In the genomic region with DNA sequence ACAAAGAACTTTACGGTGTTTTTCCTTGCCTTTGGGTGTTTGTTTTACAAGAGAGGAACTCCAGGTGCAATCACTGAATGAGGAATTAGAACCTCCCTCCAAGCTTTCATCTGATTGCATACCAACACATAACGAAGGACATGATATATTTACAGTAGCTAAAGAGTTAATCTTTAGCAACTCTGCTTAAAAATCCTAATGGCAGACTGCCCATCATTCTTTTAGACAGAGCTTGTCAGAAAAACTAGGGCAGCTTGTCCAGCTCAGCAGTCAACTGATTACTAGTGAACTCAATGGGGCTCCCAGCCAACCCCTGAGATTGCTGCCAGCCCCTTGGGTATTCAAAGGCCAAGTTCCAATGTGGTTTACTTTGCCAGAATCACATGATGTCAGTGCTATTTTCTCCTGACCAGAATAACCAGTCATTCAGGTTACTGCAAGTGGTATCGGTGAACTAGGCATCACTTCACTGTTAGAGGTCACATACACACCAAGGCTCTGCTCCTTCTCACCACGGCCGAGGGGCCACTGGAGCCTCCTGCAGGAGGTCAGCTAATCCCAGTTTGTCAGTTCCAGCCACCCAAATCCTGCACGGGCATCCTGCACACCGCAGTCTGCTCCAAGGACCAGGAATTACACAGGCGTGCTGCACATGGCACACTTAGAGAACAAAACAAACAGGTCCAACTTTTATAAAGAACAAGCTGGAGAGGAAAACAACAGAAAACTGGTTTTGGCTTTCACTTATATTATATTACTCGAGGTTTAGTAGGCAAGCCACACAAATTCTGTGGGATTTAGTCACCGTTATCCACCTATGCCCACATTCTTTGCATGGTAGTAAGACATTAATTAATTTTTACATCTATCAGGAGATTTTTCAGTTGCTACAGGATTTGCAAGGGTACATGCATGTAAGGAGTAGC, we compare ENCODE assay signal across 8 cellular contexts.
DNase-seq lines count a peak whose midpoint lies in the region; ATAC-seq, FAIRE-seq and TF ChIP-seq lines count a peak whose summit lies in the region.

No MANE protein-coding gene starts in this region.

- H3K4me3 ChIP-seq in fibroblast of the aortic adventitia (ENCODE audit: low read depth, low read length) (peak overlapping the region; percentile 45), osteoblast (ENCODE audit: insufficient read depth, low read length) (peak overlapping the region; percentile 57)

- H4K20me1 ChIP-seq in osteoblast (ENCODE audit: insufficient read depth, low read length), result no peaks in the 10 kb centered on the region

- peaks cover 3% of the 10 kb centered on the region for H3K36me3 ChIP-seq in osteoblast (ENCODE audit: insufficient read depth, low read length)

- no peak overlapping the region for H2AFZ ChIP-seq in osteoblast (ENCODE audit: low read length)

- peaks cover 38% of the 10 kb centered on the region for H3K4me1 ChIP-seq in osteoblast (ENCODE audit: insufficient read depth, low read length)

- no peaks in the 10 kb centered on the region for H3K9me3 ChIP-seq in osteoblast (ENCODE audit: low read depth, low read length)

- FAIRE-seq in RCC 7860 (lab: Jason Lieb, UNC), result peak; percentile 87

- H3K4me2 ChIP-seq in osteoblast (ENCODE audit: insufficient read depth, low read length), result peak overlapping the region; percentile 82

- peak; percentile 69 for ATAC-seq in GM18861 (IDR thresholded peaks at IDR 0.05; ENCODE audit: unreplicated experiment)
- ATAC-seq in GM19328 (IDR thresholded peaks at IDR 0.05; ENCODE audit: unreplicated experiment), result no peak
- ATAC-seq in HG03460 (IDR thresholded peaks at IDR 0.05; ENCODE audit: unreplicated experiment), result no peak

- TF ChIP-seq CTCF in fibroblast of the aortic adventitia (IDR thresholded peaks at IDR 0.05; ENCODE audit: insufficient read depth, low read length) (no peak), osteoblast (IDR thresholded peaks at IDR 0.05; ENCODE audit: extremely low read depth, low read depth, low read length) (no peak)

- DNase-seq in RCC 7860 (ENCODE audit: low spot score) (peak; percentile 74), fibroblast of the aortic adventitia (ENCODE audit: low read depth) (peak; percentile 94), osteoblast (ENCODE audit: insufficient read length, low spot score, missing footprints) (peak; percentile 41), SK-N-DZ (ENCODE audit: low spot score) (no peak)
- no peak for DNase-seq in effector CD8-positive, alpha-beta T cell (lab: John Stamatoyannopoulos, UW)

- no peaks in the 10 kb centered on the region for H3K27me3 ChIP-seq in osteoblast (ENCODE audit: insufficient read depth, low read length)

- H3K27ac ChIP-seq in osteoblast (ENCODE audit: low read depth, low read length), result peak overlapping the region; percentile 84

- H3K79me2 ChIP-seq in osteoblast (ENCODE audit: insufficient read depth, low read length), result peaks cover 39% of the 10 kb centered on the region

Comparison
In these comparisons a context has a peak if more than half of its experiments do, and no peak if none do; other contexts are left out.
1. DNase-seq: peak in RCC 7860 (single experiment), fibroblast of the aortic adventitia (single experiment) and osteoblast (single experiment); none in effector CD8-positive, alpha-beta T cell (single experiment) and SK-N-DZ (single experiment).